ENCODE assay signal across 23 cellular contexts in genomic region chr3:28905798-28906197, GRCh38.
"Had no signal": no experiment of that assay in that cellular context is flagged by ENCODE, and none has a peak within 500 bp of the region (broad histone marks: within the 10 kb centered on the region; RNA-seq: fewer than 3 reads in every experiment).

No MANE protein-coding gene starts in this region.

- H3K36me3 Mint-ChIP-seq: activated CD4-positive, alpha-beta memory T cell treated with anti-CD3 and anti-CD28 coated beads for 36 hours had no signal

- H3K9me3 ChIP-seq: left ventricle myocardium inferior had no signal

- ATAC-seq: mucosa of descending colon, right cardiac atrium had no signal

- H3K4me3 Mint-ChIP-seq: activated CD4-positive, alpha-beta memory T cell treated with anti-CD3 and anti-CD28 coated beads for 36 hours; activated CD4-positive, alpha-beta T cell treated with anti-CD3 and anti-CD28 coated beads, Interleukin-2, amount 10 ng/mL, durations not matched to agents 24 days and 14 days; activated T-cell treated with anti-CD3 and anti-CD28 coated beads, Interleukin-2, amount 50 U/mL, for 24 hours; dendritic cell treated with granulocyte-macrophage colony-stimulating factor and Interleukin-4, amounts not matched to agents 40 ng/mL and 50 ng/mL, for 4 days; endodermal cell; nephron had no signal

- H3K36me3 ChIP-seq: esophagus squamous epithelium, left ventricle myocardium inferior, spleen had no signal

- H3K4me3 ChIP-seq: esophagus squamous epithelium, hepatocyte, left ventricle myocardium inferior, lung, mucosa of descending colon, spleen had no signal

- DNase-seq: activated CD4-positive, alpha-beta memory T cell treated with anti-CD3 and anti-CD28 coated beads for 36 hours; activated CD4-positive, alpha-beta T cell treated with anti-CD3 and anti-CD28 coated beads, Interleukin-2, amount 10 ng/mL, durations not matched to agents 24 days and 14 days; activated CD4-positive, CD25-positive, alpha-beta regulatory T cell treated with anti-CD3 and anti-CD28 coated beads, Interleukin-2, amount 50 U/mL, for 72 hours; activated CD8-positive, alpha-beta memory T cell treated with anti-CD3 and anti-CD28 coated beads, Interleukin-2, amount 50 U/mL, for 48 hours; activated gamma-delta T cell treated with Interleukin-2 at 50 U/mL for 16 hours; activated naive CD4-positive, alpha-beta T cell treated with anti-CD3 and anti-CD28 coated beads, Interleukin-2, amount 50 U/mL, for 16 hours; activated T-cell treated with anti-CD3 and anti-CD28 coated beads, Interleukin-2, amount 50 U/mL, for 24 hours; amygdala; caudate nucleus; endodermal cell; esophagus squamous epithelium; foreskin melanocyte; islet precursor cell; left ventricle myocardium inferior; mucosa of descending colon; right cardiac atrium; spleen; stimulated activated naive CD4-positive, alpha-beta T cell treated with Interleukin-2 at 50 U/mL for 16 hours; trophoblast cell had no signal

- H3K27me3 Mint-ChIP-seq: activated CD4-positive, alpha-beta memory T cell treated with anti-CD3 and anti-CD28 coated beads for 36 hours; activated T-cell treated with anti-CD3 and anti-CD28 coated beads, Interleukin-2, amount 50 U/mL, for 24 hours; dendritic cell treated with granulocyte-macrophage colony-stimulating factor and Interleukin-4, amounts not matched to agents 40 ng/mL and 50 ng/mL, for 4 days had no signal

- H3K27ac Mint-ChIP-seq: activated CD4-positive, alpha-beta memory T cell treated with anti-CD3 and anti-CD28 coated beads for 36 hours; activated CD4-positive, alpha-beta T cell treated with anti-CD3 and anti-CD28 coated beads, Interleukin-2, amount 10 ng/mL, durations not matched to agents 24 days and 14 days; activated T-cell treated with anti-CD3 and anti-CD28 coated beads, Interleukin-2, amount 50 U/mL, for 24 hours; dendritic cell treated with granulocyte-macrophage colony-stimulating factor and Interleukin-4, amounts not matched to agents 40 ng/mL and 50 ng/mL, for 4 days; endodermal cell; nephron had no signal

- H3K27ac ChIP-seq: esophagus squamous epithelium, hepatocyte, left ventricle myocardium inferior, spleen had no signal

- H3K27me3 ChIP-seq: esophagus squamous epithelium, hepatocyte, spleen had no signal

- H3K4me1 Mint-ChIP-seq: activated CD4-positive, alpha-beta T cell treated with anti-CD3 and anti-CD28 coated beads, Interleukin-2, amount 10 ng/mL, durations not matched to agents 24 days and 14 days; endodermal cell; nephron had no signal
